Comparison of ENCODE assay signal across 1 cellular context in the genomic region with DNA sequence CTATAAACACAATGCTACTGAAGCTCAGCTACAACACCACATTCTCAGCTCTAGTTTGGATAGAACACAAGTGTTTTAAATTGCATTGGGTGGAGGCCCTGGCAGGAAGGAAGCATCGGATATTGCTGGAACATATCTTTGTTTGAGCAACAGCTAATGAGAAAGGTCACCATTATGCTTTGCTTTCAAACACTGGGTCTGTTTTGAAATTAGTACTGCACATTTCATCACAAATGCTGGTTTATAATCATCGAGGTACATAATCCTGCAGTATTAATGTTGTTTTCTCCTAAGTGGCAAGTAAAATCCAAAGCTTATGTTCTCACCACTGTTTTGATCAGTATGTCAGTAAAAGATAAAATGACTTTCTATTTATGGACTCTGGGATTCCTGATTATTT.
TF ChIP-seq lines count a peak whose summit lies in the region.

No MANE protein-coding gene starts in this region.

TF ChIP-seq in HepG2, 621 proteins besides CTCF, POLR2A, EP300 and RAD21 (continued from another document):
- TF ChIP-seq, protein P1, sequence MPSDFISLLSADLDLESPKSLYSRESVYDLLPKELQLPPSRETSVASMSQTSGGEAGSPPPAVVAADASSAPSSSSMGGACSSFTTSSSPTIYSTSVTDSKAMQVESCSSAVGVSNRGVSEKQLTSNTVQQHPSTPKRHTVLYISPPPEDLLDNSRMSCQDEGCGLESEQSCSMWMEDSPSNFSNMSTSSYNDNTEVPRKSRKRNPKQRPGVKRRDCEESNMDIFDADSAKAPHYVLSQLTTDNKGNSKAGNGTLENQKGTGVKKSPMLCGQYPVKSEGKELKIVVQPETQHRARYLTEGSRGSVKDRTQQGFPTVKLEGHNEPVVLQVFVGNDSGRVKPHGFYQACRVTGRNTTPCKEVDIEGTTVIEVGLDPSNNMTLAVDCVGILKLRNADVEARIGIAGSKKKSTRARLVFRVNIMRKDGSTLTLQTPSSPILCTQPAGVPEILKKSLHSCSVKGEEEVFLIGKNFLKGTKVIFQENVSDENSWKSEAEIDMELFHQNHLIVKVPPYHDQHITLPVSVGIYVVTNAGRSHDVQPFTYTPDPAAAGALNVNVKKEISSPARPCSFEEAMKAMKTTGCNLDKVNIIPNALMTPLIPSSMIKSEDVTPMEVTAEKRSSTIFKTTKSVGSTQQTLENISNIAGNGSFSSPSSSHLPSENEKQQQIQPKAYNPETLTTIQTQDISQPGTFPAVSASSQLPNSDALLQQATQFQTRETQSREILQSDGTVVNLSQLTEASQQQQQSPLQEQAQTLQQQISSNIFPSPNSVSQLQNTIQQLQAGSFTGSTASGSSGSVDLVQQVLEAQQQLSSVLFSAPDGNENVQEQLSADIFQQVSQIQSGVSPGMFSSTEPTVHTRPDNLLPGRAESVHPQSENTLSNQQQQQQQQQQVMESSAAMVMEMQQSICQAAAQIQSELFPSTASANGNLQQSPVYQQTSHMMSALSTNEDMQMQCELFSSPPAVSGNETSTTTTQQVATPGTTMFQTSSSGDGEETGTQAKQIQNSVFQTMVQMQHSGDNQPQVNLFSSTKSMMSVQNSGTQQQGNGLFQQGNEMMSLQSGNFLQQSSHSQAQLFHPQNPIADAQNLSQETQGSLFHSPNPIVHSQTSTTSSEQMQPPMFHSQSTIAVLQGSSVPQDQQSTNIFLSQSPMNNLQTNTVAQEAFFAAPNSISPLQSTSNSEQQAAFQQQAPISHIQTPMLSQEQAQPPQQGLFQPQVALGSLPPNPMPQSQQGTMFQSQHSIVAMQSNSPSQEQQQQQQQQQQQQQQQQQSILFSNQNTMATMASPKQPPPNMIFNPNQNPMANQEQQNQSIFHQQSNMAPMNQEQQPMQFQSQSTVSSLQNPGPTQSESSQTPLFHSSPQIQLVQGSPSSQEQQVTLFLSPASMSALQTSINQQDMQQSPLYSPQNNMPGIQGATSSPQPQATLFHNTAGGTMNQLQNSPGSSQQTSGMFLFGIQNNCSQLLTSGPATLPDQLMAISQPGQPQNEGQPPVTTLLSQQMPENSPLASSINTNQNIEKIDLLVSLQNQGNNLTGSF (CRISPR knock-in tag; IDR thresholded peaks at IDR 0.05): no peak
- no peak for TF ChIP-seq ZBTB8A (CRISPR knock-in tag; IDR thresholded peaks at IDR 0.05; ENCODE audit: borderline replicate concordance, low read depth)
- peak; percentile 75; the same call in 1 of the 2 replicates for TF ChIP-seq SOX5 (CRISPR knock-in tag; IDR thresholded peaks at IDR 0.05; ENCODE audit: borderline replicate concordance)
- peak; percentile 47 for TF ChIP-seq NR2F6 (IDR thresholded peaks at IDR 0.05)
- peak; percentile 65 for TF ChIP-seq NR2F6 (CRISPR knock-in tag; IDR thresholded peaks at IDR 0.05)
- TF ChIP-seq TEAD2 (CRISPR knock-in tag; IDR thresholded peaks at IDR 0.05): no peak
